Comparison of ENCODE assay signal across 10 cellular contexts in genomic region chr16:6335072-6335471, GRCh38.
DNase-seq lines count a peak whose midpoint lies in the region; ATAC-seq, FAIRE-seq and TF ChIP-seq lines count a peak whose summit lies in the region.
"Had no signal": no experiment of that assay in that cellular context is flagged by ENCODE, and none has a peak within 500 bp of the region (broad histone marks: within the 10 kb centered on the region; RNA-seq: fewer than 3 reads in every experiment).

No MANE protein-coding gene starts in this region.

- intact Hi-C loops in kidney (cut with DNase I), result no loop called here

- FAIRE-seq in kidney (lab: Jason Lieb, UNC), result no peak

- no peak overlapping the region for H3K4me3 ChIP-seq in kidney (ENCODE audit: low read length in 2 of 2)

- TF ChIP-seq CTCF in C4-2B (conservative IDR thresholded peaks at IDR 0.05), result peak; percentile 78
- peak; percentile 16 for TF ChIP-seq CTCF in GM20000 (IDR thresholded peaks at IDR 0.05; ENCODE audit: extremely low read depth, missing control alignments)
- peak; percentile 14 for TF ChIP-seq CTCF in kidney (IDR thresholded peaks at IDR 0.05; ENCODE audit: borderline replicate concordance, extremely low read depth, insufficient read depth)

- H3K4me1 ChIP-seq in kidney (ENCODE audit: control insufficient read depth in 1 of 2, insufficient read depth in 1 of 2, low read depth in 1 of 2, low read length in 2 of 2), result no peaks in the 10 kb centered on the region

- H3K27ac ChIP-seq in C4-2B, result no peak overlapping the region
- H3K27ac ChIP-seq in kidney (ENCODE audit: low read depth in 2 of 2, low read length in 2 of 2), result no peak overlapping the region

- no peak for DNase-seq in GM20000 (ENCODE audit: low spot score)
- DNase-seq in SW480 (ENCODE audit: low spot score), result peak; percentile 5
- DNase-seq in kidney, result no peak
- DNase-seq in NCI-H345 treated with DMSO at 0.1 percent for 48 hours (lab: John Stamatoyannopoulos, UW; ENCODE audit: unreplicated experiment), result no peak
- DNase-seq in occipital lobe (lab: John Stamatoyannopoulos, UW), result no peak
- DNase-seq: cortex of kidney, NCI-H345 had no signal

- no peaks in the 10 kb centered on the region for H3K36me3 ChIP-seq in kidney (ENCODE audit: control insufficient read depth in 1 of 2, insufficient read depth in 2 of 2, low read length in 2 of 2)

- peaks cover 0 to 5% of the 10 kb centered on the region in 2 donors for H3K9me3 ChIP-seq in kidney (ENCODE audit: control insufficient read depth in 1 of 2, low read length in 2 of 2)

- no peak for ATAC-seq in GM21526 (IDR thresholded peaks at IDR 0.05; ENCODE audit: low FRiP score, unreplicated experiment)
- no peak for ATAC-seq in GM18858 (IDR thresholded peaks at IDR 0.05; ENCODE audit: unreplicated experiment)

- H3K9ac ChIP-seq in kidney (ENCODE audit: low read length in 2 of 2), result no peak overlapping the region

Comparison
In these comparisons a context has a peak if more than half of its experiments do, and no peak if none do; other contexts are left out.
1. CTCF ChIP-seq: peak in every context shown above with its lines; median percentile 78 in C4-2B; 16 in GM20000; 14 in kidney.